In genomic region chr17:78144736-78145641, GRCh38 we compare ENCODE assay signal across 6 cellular contexts. TPM values are rescaled to one million over a fixed set of nuclear protein-coding genes. Genes with fewer than 3 reads are reported as not detected.
DNase-seq lines count a peak whose midpoint lies in the region; ATAC-seq, FAIRE-seq and TF ChIP-seq lines count a peak whose summit lies in the region.

No MANE protein-coding gene starts in this region.

- no peak for TF ChIP-seq EP300 in HepG2 (IDR thresholded peaks at IDR 0.05; ENCODE audit: low read depth in 2 of 2, low read length in 2 of 2)
- no peak for TF ChIP-seq EP300 in HepG2 (CRISPR knock-in tag; IDR thresholded peaks at IDR 0.05; ENCODE audit: borderline replicate concordance)

- peak overlapping the region in 2 of 3 experiments; percentile 9 to 65; a peak in 2 of 6 replicates for H3K4me3 ChIP-seq in HepG2 (replicated peaks in 1 of 3; ENCODE audit: insufficient read depth in 1 of 3, low read depth in 2 of 3, low read length in 3 of 3)
- H3K4me3 ChIP-seq in vagina = no peak overlapping the region

- peak overlapping the region; percentile 45 for H3K27ac Mint-ChIP-seq in activated naive CD8-positive, alpha-beta T cell treated with anti-CD3 and anti-CD28 coated beads for 36 hours
- no peak overlapping the region for H3K27ac Mint-ChIP-seq in activated naive CD8-positive, alpha-beta T cell treated with anti-CD3 and anti-CD28 coated beads, Interleukin-2, amount 50 U/mL, for 24 hours

- H4K20me1 ChIP-seq in HepG2 (ENCODE audit: insufficient read depth, low read length) = no peaks in the 10 kb centered on the region

- CTCF ChIA-PET in HepG2 (lab: Yijun Ruan, JAX; ENCODE audit: low intra/inter-chr PET ratio, low total read pairs) = no interaction called here

- no peak for FAIRE-seq in HepG2 (lab: Jason Lieb, UNC)

- ATAC-seq in activated naive CD8-positive, alpha-beta T cell treated with anti-CD3 and anti-CD28 coated beads, Interleukin-2, amount 50 U/mL, for 24 hours = no peak
- ATAC-seq in HepG2 (peak; percentile 75), HG02852 (IDR thresholded peaks at IDR 0.05; ENCODE audit: unreplicated experiment) (no peak)

- H3K36me3 ChIP-seq in HepG2 (replicated peaks in 1 of 2; ENCODE audit: control insufficient read depth in 1 of 2, insufficient read depth in 2 of 2, low read length in 2 of 2) (no peaks in the 10 kb centered on the region), vagina (no peaks in the 10 kb centered on the region)

- no peak overlapping the region for H2AFZ ChIP-seq in HepG2 (ENCODE audit: low read length)

- POLR2A ChIA-PET in HepG2 (lab: Yijun Ruan, JAX) = interaction anchor here (1.4 to 2.2 kb wide), 4 partner anchors 9 to 42 kb away, joined by 5 to 11 read pairs (median 8); partner anchors contain the start of genes AFMID, SYNGR2 and TK1

- no peak for TF ChIP-seq POLR2A in HepG2 (IDR thresholded peaks at IDR 0.05; ENCODE audit: insufficient read depth in 1 of 2, low read depth in 2 of 2, low read length in 2 of 2)
- TF ChIP-seq POLR2A in vagina (IDR thresholded peaks at IDR 0.05) = no peak

- H3K4me1 ChIP-seq in HepG2 (ENCODE audit: insufficient read depth, low read length) (peaks cover 86% of the 10 kb centered on the region), vagina (peaks cover 52% of the 10 kb centered on the region)

- WGBS in HepG2 (ENCODE audit: low lambda C conversion rate) = 0% methylated on average over 18 of the region's 18 CpGs

- H3K79me2 ChIP-seq in HepG2 (ENCODE audit: insufficient read depth, low read length) = no peaks in the 10 kb centered on the region

- H3K9me3 Mint-ChIP-seq in activated naive CD8-positive, alpha-beta T cell treated with anti-CD3 and anti-CD28 coated beads for 36 hours = no peaks in the 10 kb centered on the region
- no peaks in the 10 kb centered on the region for H3K9me3 Mint-ChIP-seq in activated naive CD8-positive, alpha-beta T cell treated with anti-CD3 and anti-CD28 coated beads, Interleukin-2, amount 50 U/mL, for 24 hours

- DNase-seq in activated naive CD8-positive, alpha-beta T cell treated with anti-CD3 and anti-CD28 coated beads for 36 hours = no peak
- DNase-seq in activated naive CD8-positive, alpha-beta T cell treated with anti-CD3 and anti-CD28 coated beads, Interleukin-2, amount 50 U/mL, for 24 hours = no peak
- no peak for DNase-seq in HepG2 (ENCODE audit: low spot score)
- DNase-seq in vagina (ENCODE audit: extremely low spot score in 2 of 2) = no peak
- no peak for DNase-seq in GOT3 (lab: John Stamatoyannopoulos, UW)

- intact Hi-C loops in HepG2 (cut with micrococcal nuclease; ENCODE audit: unreplicated experiment) = loop anchor here (5.0 kb wide), 2 partner anchors 697 to 782 kb away; partner anchors contain the start of genes TIMP2 and USP36
- intact Hi-C loops in vagina (cut with DNase I) = no loop called here

- peak; percentile 8; the same call in 1 of the 2 replicates for TF ChIP-seq RAD21 in HepG2 (CRISPR knock-in tag; IDR thresholded peaks at IDR 0.05)

- TF ChIP-seq CTCF in HepG2 (CRISPR knock-in tag; IDR thresholded peaks at IDR 0.05) = peak; percentile 14; the same call in 1 of the 2 replicates
- TF ChIP-seq CTCF in vagina (IDR thresholded peaks at IDR 0.05) = no peak

- 0 out of 2 replicates have a peak overlapping the region, but pooled peaks have one; percentile 10 for H3K9ac ChIP-seq in HepG2 (ENCODE audit: insufficient read depth, low read depth, low read length)

- H3K4me1 Mint-ChIP-seq in activated naive CD8-positive, alpha-beta T cell treated with anti-CD3 and anti-CD28 coated beads for 36 hours = peaks cover 43% of the 10 kb centered on the region
- H3K4me1 Mint-ChIP-seq in activated naive CD8-positive, alpha-beta T cell treated with anti-CD3 and anti-CD28 coated beads, Interleukin-2, amount 50 U/mL, for 24 hours = peaks cover 50% of the 10 kb centered on the region

- peak overlapping the region; percentile 34 for H3K27ac ChIP-seq in HepG2 (ENCODE audit: extremely low read length, insufficient read depth, low read length)
- H3K27ac ChIP-seq in vagina = peak overlapping the region; percentile 69

- peaks cover 13% of the 10 kb centered on the region for H3K36me3 Mint-ChIP-seq in activated naive CD8-positive, alpha-beta T cell treated with anti-CD3 and anti-CD28 coated beads for 36 hours
- H3K36me3 Mint-ChIP-seq in activated naive CD8-positive, alpha-beta T cell treated with anti-CD3 and anti-CD28 coated beads, Interleukin-2, amount 50 U/mL, for 24 hours (ENCODE audit: low read depth) = peaks cover 9% of the 10 kb centered on the region

- H3K9me3 ChIP-seq in HepG2 (ENCODE audit: low read length) (no peaks in the 10 kb centered on the region), vagina (no peaks in the 10 kb centered on the region)

- BruUV-seq in HepG2 (replicated peaks; lab: Mats Ljungman, UMichigan) = no TSS peak

- H3K4me2 ChIP-seq in HepG2 (ENCODE audit: low read depth, low read length) = peak overlapping the region; percentile 78

- H3K4me3 Mint-ChIP-seq in activated naive CD8-positive, alpha-beta T cell treated with anti-CD3 and anti-CD28 coated beads for 36 hours = no peak overlapping the region
- H3K4me3 Mint-ChIP-seq in activated naive CD8-positive, alpha-beta T cell treated with anti-CD3 and anti-CD28 coated beads, Interleukin-2, amount 50 U/mL, for 24 hours = no peak overlapping the region

- H3K27me3 Mint-ChIP-seq in activated naive CD8-positive, alpha-beta T cell treated with anti-CD3 and anti-CD28 coated beads for 36 hours = no peaks in the 10 kb centered on the region
- no peaks in the 10 kb centered on the region for H3K27me3 Mint-ChIP-seq in activated naive CD8-positive, alpha-beta T cell treated with anti-CD3 and anti-CD28 coated beads, Interleukin-2, amount 50 U/mL, for 24 hours

- in situ Hi-C loops in HepG2 (cut with HindIII; ENCODE audit: extremely low pct_ligation_motif_present, low pct_unique_long_range_greater_than_20kb) = no loop called here

- H3K27me3 ChIP-seq in HepG2 (ENCODE audit: control insufficient read depth in 1 of 2, insufficient read depth in 2 of 2, low read length in 2 of 2) = peaks cover 9 to 26% of the 10 kb centered on the region in 2 experiments; a peak in 4 of 5 replicates
- no peaks in the 10 kb centered on the region for H3K27me3 ChIP-seq in vagina

RNA-seq across cellular contexts. Expression of gene C17orf99, which starts 1.2 kb away (rescaled TPM):
- not detected for total RNA-seq in activated naive CD8-positive, alpha-beta T cell treated with anti-CD3 and anti-CD28 coated beads for 36 hours
- total RNA-seq in HepG2 (2016; rRNA removed; fragmentation: Illumina TruSeq; extraction: Trizol) (0.22 and 1.7 TPM in 2 replicates), vagina (not detected)
- total RNA-seq in HepG2 (2016; cell fraction: cytosol; rRNA removed; fragmentation: Illumina TruSeq; extraction: Trizol; ENCODE audit: low read depth) = 0.51 and 0.88 TPM in 2 replicates
- total RNA-seq in HepG2 (2016; cell fraction: insoluble cytoplasmic fraction; rRNA removed; fragmentation: Illumina TruSeq; extraction: Trizol) = 0.84 and 0.86 TPM in 2 replicates
- total RNA-seq in HepG2 (2016; cell fraction: membrane; rRNA removed; fragmentation: Illumina TruSeq; extraction: Trizol) = 1.1 and 1.2 TPM in 2 replicates
- 0.38 and 2.4 TPM in 2 replicates for total RNA-seq in HepG2 (2016; cell fraction: nucleus; rRNA removed; fragmentation: Illumina TruSeq; extraction: Trizol)
- polyA plus RNA-seq in HepG2 (2011; rRNA removed) = 1.9 and 2.8 TPM in 2 replicates
- 1.1 and 1.8 TPM in 2 replicates for polyA plus RNA-seq in HepG2 (2011; cell fraction: cytosol; rRNA removed)
- polyA plus RNA-seq in HepG2 (2011; cell fraction: nucleus; rRNA removed) = 5.8 and 10.0 TPM in 2 replicates
- polyA plus RNA-seq in HepG2 (2012) = 1.5 and 2.2 TPM in 2 replicates
- polyA plus RNA-seq in HepG2 (2016; cell fraction: cytosol; fragmentation: Illumina TruSeq; extraction: Trizol; ENCODE audit: low read depth) = 0.23 and 0.46 TPM in 2 replicates
- 0.60 TPM in 1 of 2 replicates, not detected in the other for polyA plus RNA-seq in HepG2 (2016; cell fraction: insoluble cytoplasmic fraction; fragmentation: Illumina TruSeq; extraction: Trizol; ENCODE audit: low read depth)
- 0.59 and 1.1 TPM in 2 replicates for polyA plus RNA-seq in HepG2 (2016; cell fraction: membrane; fragmentation: Illumina TruSeq; extraction: Trizol; ENCODE audit: low read depth)
- 2.4 and 2.9 TPM in 2 replicates for polyA plus RNA-seq in HepG2 (2016; cell fraction: nucleus; fragmentation: Illumina TruSeq; extraction: Trizol; ENCODE audit: insufficient read depth, low read depth)
- 0.72 TPM in 1 of 2 replicates, not detected in the other for polyA minus RNA-seq in HepG2 (2011; rRNA and poly(A)+ RNA removed; ENCODE audit: low replicate concordance)
- polyA minus RNA-seq in HepG2 (2011; cell fraction: cytosol; rRNA and poly(A)+ RNA removed) = not detected in 2 replicates
- polyA minus RNA-seq in HepG2 (2011; cell fraction: nucleus; rRNA and poly(A)+ RNA removed) = 1.5 and 3.1 TPM in 2 replicates

RNA-seq across cellular contexts. Expression of gene TMC8, which starts 14.4 kb away (rescaled TPM):
- 100 to 1,000 TPM; 133 to 136 TPM for total RNA-seq in activated naive CD8-positive, alpha-beta T cell treated with anti-CD3 and anti-CD28 coated beads for 36 hours
- 0.08 and 0.53 TPM in 2 replicates for total RNA-seq in HepG2 (2016; rRNA removed; fragmentation: Illumina TruSeq; extraction: Trizol)
- 0.09 and 0.61 TPM in 2 replicates for total RNA-seq in HepG2 (2016; cell fraction: cytosol; rRNA removed; fragmentation: Illumina TruSeq; extraction: Trizol; ENCODE audit: low read depth)
- total RNA-seq in HepG2 (2016; cell fraction: insoluble cytoplasmic fraction; rRNA removed; fragmentation: Illumina TruSeq; extraction: Trizol) = 0.04 and 0.65 TPM in 2 replicates
- total RNA-seq in HepG2 (2016; cell fraction: membrane; rRNA removed; fragmentation: Illumina TruSeq; extraction: Trizol) = 0.83 TPM in 2 replicates
- total RNA-seq in HepG2 (2016; cell fraction: nucleus; rRNA removed; fragmentation: Illumina TruSeq; extraction: Trizol) = 0.85 and 1.9 TPM in 2 replicates
- 7.8 and 11.1 TPM in 2 replicates for polyA plus RNA-seq in HepG2 (2011; rRNA removed)
- polyA plus RNA-seq in HepG2 (2011; cell fraction: cytosol; rRNA removed) = 5.7 and 7.7 TPM in 2 replicates
- 35.7 and 61.8 TPM in 2 replicates for polyA plus RNA-seq in HepG2 (2011; cell fraction: nucleus; rRNA removed)
- polyA plus RNA-seq in HepG2 (2012) = 5.3 and 8.8 TPM in 2 replicates
- polyA plus RNA-seq in HepG2 (2016; cell fraction: cytosol; fragmentation: Illumina TruSeq; extraction: Trizol; ENCODE audit: low read depth) = 0.12 TPM in 1 of 2 replicates, not detected in the other
- polyA plus RNA-seq in HepG2 (2016; cell fraction: insoluble cytoplasmic fraction; fragmentation: Illumina TruSeq; extraction: Trizol; ENCODE audit: low read depth) = 0.13 and 0.74 TPM in 2 replicates
- 0.10 and 0.13 TPM in 2 replicates for polyA plus RNA-seq in HepG2 (2016; cell fraction: membrane; fragmentation: Illumina TruSeq; extraction: Trizol; ENCODE audit: low read depth)
- 0.76 and 1.7 TPM in 2 replicates for polyA plus RNA-seq in HepG2 (2016; cell fraction: nucleus; fragmentation: Illumina TruSeq; extraction: Trizol; ENCODE audit: insufficient read depth, low read depth)
- 0.51 and 13.2 TPM in 2 replicates for polyA minus RNA-seq in HepG2 (2011; rRNA and poly(A)+ RNA removed; ENCODE audit: low replicate concordance)
- polyA minus RNA-seq in HepG2 (2011; cell fraction: cytosol; rRNA and poly(A)+ RNA removed) = 4.5 and 4.8 TPM in 2 replicates
- polyA minus RNA-seq in HepG2 (2011; cell fraction: nucleus; rRNA and poly(A)+ RNA removed) = 12.2 and 14.3 TPM in 2 replicates
- total RNA-seq in vagina = 24.6 TPM

RNA-seq across cellular contexts. Expression of gene TMC6, which starts 16.4 kb away (rescaled TPM):
- 100 to 1,000 TPM; 119 to 125 TPM for total RNA-seq in activated naive CD8-positive, alpha-beta T cell treated with anti-CD3 and anti-CD28 coated beads for 36 hours
- total RNA-seq in HepG2 (2016; rRNA removed; fragmentation: Illumina TruSeq; extraction: Trizol) (20.4 and 48.4 TPM in 2 replicates), vagina (64.8 TPM)
- 21.4 and 23.6 TPM in 2 replicates for total RNA-seq in HepG2 (2016; cell fraction: cytosol; rRNA removed; fragmentation: Illumina TruSeq; extraction: Trizol; ENCODE audit: low read depth)
- 19.7 and 47.9 TPM in 2 replicates for total RNA-seq in HepG2 (2016; cell fraction: insoluble cytoplasmic fraction; rRNA removed; fragmentation: Illumina TruSeq; extraction: Trizol)
- total RNA-seq in HepG2 (2016; cell fraction: membrane; rRNA removed; fragmentation: Illumina TruSeq; extraction: Trizol) = 29.0 and 34.4 TPM in 2 replicates
- total RNA-seq in HepG2 (2016; cell fraction: nucleus; rRNA removed; fragmentation: Illumina TruSeq; extraction: Trizol) = 47.2 and 55.0 TPM in 2 replicates
- 99.1 and 118 TPM in 2 replicates for polyA plus RNA-seq in HepG2 (2011; rRNA removed)
- polyA plus RNA-seq in HepG2 (2011; cell fraction: cytosol; rRNA removed) = 42.4 and 70.8 TPM in 2 replicates
- 648 and 982 TPM in 2 replicates for polyA plus RNA-seq in HepG2 (2011; cell fraction: nucleus; rRNA removed)
- polyA plus RNA-seq in HepG2 (2012) = 45.7 and 50.3 TPM in 2 replicates
- 8.9 and 10.6 TPM in 2 replicates for polyA plus RNA-seq in HepG2 (2016; cell fraction: cytosol; fragmentation: Illumina TruSeq; extraction: Trizol; ENCODE audit: low read depth)
- polyA plus RNA-seq in HepG2 (2016; cell fraction: insoluble cytoplasmic fraction; fragmentation: Illumina TruSeq; extraction: Trizol; ENCODE audit: low read depth) = 16.1 and 17.9 TPM in 2 replicates
- 18.2 and 19.0 TPM in 2 replicates for polyA plus RNA-seq in HepG2 (2016; cell fraction: membrane; fragmentation: Illumina TruSeq; extraction: Trizol; ENCODE audit: low read depth)
- 126 and 147 TPM in 2 replicates for polyA plus RNA-seq in HepG2 (2016; cell fraction: nucleus; fragmentation: Illumina TruSeq; extraction: Trizol; ENCODE audit: insufficient read depth, low read depth)
- 23.3 and 152 TPM in 2 replicates for polyA minus RNA-seq in HepG2 (2011; rRNA and poly(A)+ RNA removed; ENCODE audit: low replicate concordance)
- 48.9 and 63.1 TPM in 2 replicates for polyA minus RNA-seq in HepG2 (2011; cell fraction: cytosol; rRNA and poly(A)+ RNA removed)
- 92.6 and 109 TPM in 2 replicates for polyA minus RNA-seq in HepG2 (2011; cell fraction: nucleus; rRNA and poly(A)+ RNA removed)

RNA-seq across cellular contexts. Expression of gene SYNGR2, which starts 23.4 kb away (rescaled TPM):
- total RNA-seq in activated naive CD8-positive, alpha-beta T cell treated with anti-CD3 and anti-CD28 coated beads for 36 hours = 100 to 1,000 TPM; 126 to 127 TPM
- total RNA-seq in HepG2 (2016; rRNA removed; fragmentation: Illumina TruSeq; extraction: Trizol) (28.7 and 46.7 TPM in 2 replicates), vagina (82.3 TPM)
- total RNA-seq in HepG2 (2016; cell fraction: cytosol; rRNA removed; fragmentation: Illumina TruSeq; extraction: Trizol; ENCODE audit: low read depth) = 15.8 and 18.7 TPM in 2 replicates
- 21.7 and 51.0 TPM in 2 replicates for total RNA-seq in HepG2 (2016; cell fraction: insoluble cytoplasmic fraction; rRNA removed; fragmentation: Illumina TruSeq; extraction: Trizol)
- 31.9 and 34.8 TPM in 2 replicates for total RNA-seq in HepG2 (2016; cell fraction: membrane; rRNA removed; fragmentation: Illumina TruSeq; extraction: Trizol)
- total RNA-seq in HepG2 (2016; cell fraction: nucleus; rRNA removed; fragmentation: Illumina TruSeq; extraction: Trizol) = 43.0 and 51.6 TPM in 2 replicates
- polyA plus RNA-seq in HepG2 (2011; rRNA removed) = 170 and 192 TPM in 2 replicates
- 200 and 244 TPM in 2 replicates for polyA plus RNA-seq in HepG2 (2011; cell fraction: cytosol; rRNA removed)
- polyA plus RNA-seq in HepG2 (2011; cell fraction: nucleus; rRNA removed) = 116 and 129 TPM in 2 replicates
- polyA plus RNA-seq in HepG2 (2012) = 52.7 and 59.2 TPM in 2 replicates
- polyA plus RNA-seq in HepG2 (2016; cell fraction: cytosol; fragmentation: Illumina TruSeq; extraction: Trizol; ENCODE audit: low read depth) = 35.1 and 40.6 TPM in 2 replicates
- polyA plus RNA-seq in HepG2 (2016; cell fraction: insoluble cytoplasmic fraction; fragmentation: Illumina TruSeq; extraction: Trizol; ENCODE audit: low read depth) = 52.5 and 60.0 TPM in 2 replicates
- 62.1 and 68.8 TPM in 2 replicates for polyA plus RNA-seq in HepG2 (2016; cell fraction: membrane; fragmentation: Illumina TruSeq; extraction: Trizol; ENCODE audit: low read depth)
- 160 and 166 TPM in 2 replicates for polyA plus RNA-seq in HepG2 (2016; cell fraction: nucleus; fragmentation: Illumina TruSeq; extraction: Trizol; ENCODE audit: insufficient read depth, low read depth)
- 231 and 401 TPM in 2 replicates for polyA minus RNA-seq in HepG2 (2011; rRNA and poly(A)+ RNA removed; ENCODE audit: low replicate concordance)
- polyA minus RNA-seq in HepG2 (2011; cell fraction: cytosol; rRNA and poly(A)+ RNA removed) = 73.3 and 75.3 TPM in 2 replicates
- 23.0 and 28.7 TPM in 2 replicates for polyA minus RNA-seq in HepG2 (2011; cell fraction: nucleus; rRNA and poly(A)+ RNA removed)

RNA-seq across cellular contexts. Expression of gene TK1, which starts 41.9 kb away (rescaled TPM):
- 100 to 1,000 TPM; 144 to 150 TPM for total RNA-seq in activated naive CD8-positive, alpha-beta T cell treated with anti-CD3 and anti-CD28 coated beads for 36 hours
- total RNA-seq in HepG2 (2016; rRNA removed; fragmentation: Illumina TruSeq; extraction: Trizol) (96.0 and 114 TPM in 2 replicates), vagina (3.7 TPM)
- 20.1 and 22.9 TPM in 2 replicates for total RNA-seq in HepG2 (2016; cell fraction: cytosol; rRNA removed; fragmentation: Illumina TruSeq; extraction: Trizol; ENCODE audit: low read depth)
- total RNA-seq in HepG2 (2016; cell fraction: insoluble cytoplasmic fraction; rRNA removed; fragmentation: Illumina TruSeq; extraction: Trizol) = 95.6 and 109 TPM in 2 replicates
- 30.2 and 33.7 TPM in 2 replicates for total RNA-seq in HepG2 (2016; cell fraction: membrane; rRNA removed; fragmentation: Illumina TruSeq; extraction: Trizol)
- total RNA-seq in HepG2 (2016; cell fraction: nucleus; rRNA removed; fragmentation: Illumina TruSeq; extraction: Trizol) = 38.0 and 39.0 TPM in 2 replicates
- polyA plus RNA-seq in HepG2 (2011; rRNA removed) = 33.2 and 45.0 TPM in 2 replicates
- polyA plus RNA-seq in HepG2 (2011; cell fraction: cytosol; rRNA removed) = 36.3 and 78.7 TPM in 2 replicates
- polyA plus RNA-seq in HepG2 (2011; cell fraction: nucleus; rRNA removed) = 27.9 and 41.4 TPM in 2 replicates
- polyA plus RNA-seq in HepG2 (2012) = 15.9 and 24.5 TPM in 2 replicates
- 18.4 and 18.5 TPM in 2 replicates for polyA plus RNA-seq in HepG2 (2016; cell fraction: cytosol; fragmentation: Illumina TruSeq; extraction: Trizol; ENCODE audit: low read depth)
- 130 and 138 TPM in 2 replicates for polyA plus RNA-seq in HepG2 (2016; cell fraction: insoluble cytoplasmic fraction; fragmentation: Illumina TruSeq; extraction: Trizol; ENCODE audit: low read depth)
- polyA plus RNA-seq in HepG2 (2016; cell fraction: membrane; fragmentation: Illumina TruSeq; extraction: Trizol; ENCODE audit: low read depth) = 21.2 and 23.8 TPM in 2 replicates
- polyA plus RNA-seq in HepG2 (2016; cell fraction: nucleus; fragmentation: Illumina TruSeq; extraction: Trizol; ENCODE audit: insufficient read depth, low read depth) = 61.0 and 63.4 TPM in 2 replicates
- polyA minus RNA-seq in HepG2 (2011; rRNA and poly(A)+ RNA removed; ENCODE audit: low replicate concordance) = 74.6 and 146 TPM in 2 replicates
- polyA minus RNA-seq in HepG2 (2011; cell fraction: cytosol; rRNA and poly(A)+ RNA removed) = 21.4 and 38.3 TPM in 2 replicates
- polyA minus RNA-seq in HepG2 (2011; cell fraction: nucleus; rRNA and poly(A)+ RNA removed) = 10.7 and 15.2 TPM in 2 replicates

Comparison
In these comparisons a context has a peak if more than half of its experiments do, and no peak if none do; other contexts are left out.
1. H3K4me3 ChIP-seq: peak in HepG2 (2 of 3); none in vagina (0 of 2).